In the genomic region with DNA sequence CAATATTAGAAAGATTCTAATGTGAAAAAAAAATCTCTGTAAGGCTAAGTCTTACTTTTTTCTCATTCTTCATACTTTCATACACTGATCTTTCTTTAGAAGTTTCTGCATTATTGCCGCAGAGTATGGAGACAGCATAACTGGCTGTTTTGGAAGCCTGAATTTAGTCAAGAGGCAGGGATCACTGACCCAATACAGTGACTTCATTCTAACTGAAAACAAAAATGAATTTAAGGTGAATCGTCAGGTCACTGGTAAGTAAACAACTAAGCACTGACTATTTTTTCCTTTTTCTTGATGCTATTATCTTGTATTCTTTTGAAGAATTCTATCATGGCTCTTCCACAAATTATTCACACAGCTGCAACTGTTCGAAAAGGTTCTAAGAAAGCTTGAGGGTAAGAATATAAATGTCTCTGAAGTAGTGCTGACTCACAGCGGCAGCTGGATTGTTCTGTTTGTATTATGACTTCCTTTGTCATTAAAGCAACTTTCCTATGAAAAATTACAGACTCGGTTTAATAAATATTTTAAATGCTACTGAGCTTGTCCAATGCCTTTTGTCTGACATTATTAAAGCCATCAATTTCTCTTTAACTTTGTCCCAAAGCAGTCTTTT, we compare ENCODE assay signal across 1 cellular context.
TF ChIP-seq lines count a peak whose summit lies in the region.

No MANE protein-coding gene starts in this region.

TF ChIP-seq in IMR-90, 13 proteins besides CTCF, POLR2A, EP300 and RAD21 (continued from another document):
- TF ChIP-seq, protein P1, sequence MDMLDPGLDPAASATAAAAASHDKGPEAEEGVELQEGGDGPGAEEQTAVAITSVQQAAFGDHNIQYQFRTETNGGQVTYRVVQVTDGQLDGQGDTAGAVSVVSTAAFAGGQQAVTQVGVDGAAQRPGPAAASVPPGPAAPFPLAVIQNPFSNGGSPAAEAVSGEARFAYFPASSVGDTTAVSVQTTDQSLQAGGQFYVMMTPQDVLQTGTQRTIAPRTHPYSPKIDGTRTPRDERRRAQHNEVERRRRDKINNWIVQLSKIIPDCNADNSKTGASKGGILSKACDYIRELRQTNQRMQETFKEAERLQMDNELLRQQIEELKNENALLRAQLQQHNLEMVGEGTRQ (IDR thresholded peaks at IDR 0.05; ENCODE audit: low read depth, low read length), result no peak
